9 cellular contexts compared by ENCODE assay signal in the genomic region with DNA sequence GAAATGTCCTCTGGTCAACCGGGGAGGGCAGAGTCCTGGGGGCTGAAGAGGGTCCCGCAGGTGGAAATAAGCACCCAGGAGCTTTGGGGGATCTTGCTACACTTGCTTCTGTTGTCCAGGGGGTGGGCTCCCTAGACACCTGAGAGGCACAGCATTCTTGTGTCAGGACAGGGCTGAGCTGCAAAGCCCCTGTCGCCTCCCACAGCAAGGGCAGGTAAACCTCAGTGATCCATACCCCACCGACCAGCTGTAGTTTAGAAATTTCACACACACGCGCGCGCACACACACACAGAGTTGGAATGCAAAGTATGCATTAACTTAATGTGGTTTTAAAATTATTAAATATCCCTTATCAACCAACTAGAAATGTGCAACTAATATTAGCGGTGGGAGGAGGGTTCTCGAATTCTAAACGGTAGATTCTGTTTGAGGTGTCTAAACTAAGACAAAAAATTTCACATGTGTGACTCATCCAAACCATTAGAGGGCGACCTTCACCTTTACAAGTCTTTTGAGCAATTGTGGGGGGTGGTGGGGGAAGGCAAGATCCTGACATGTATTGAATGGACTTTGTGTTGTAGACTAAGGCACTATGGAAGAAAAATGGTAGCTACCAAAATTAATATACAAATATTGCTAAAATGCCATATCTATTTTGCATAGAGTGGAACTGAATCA. TPM values are rescaled to one million over a fixed set of nuclear protein-coding genes. Genes with fewer than 3 reads are reported as not detected.
DNase-seq lines count a peak whose midpoint lies in the region; ATAC-seq and TF ChIP-seq lines count a peak whose summit lies in the region.
"Had no signal": no experiment of that assay in that cellular context is flagged by ENCODE, and none has a peak within 500 bp of the region (broad histone marks: within the 10 kb centered on the region; RNA-seq: fewer than 3 reads in every experiment).

No MANE protein-coding gene starts in this region.

- H3K27ac ChIP-seq in iPS-18a (ENCODE audit: low read length) (no peak overlapping the region), sigmoid colon (no peak overlapping the region)

- WGBS in sigmoid colon, 2 donors = 43 to 48% methylated on average over 12 of the region's 12 CpGs

- peak overlapping the region; percentile 59 for H3K4me3 ChIP-seq in iPS-18a (ENCODE audit: low read length)
- peak overlapping the region in 1 of 4 donors; percentile 12 for H3K4me3 ChIP-seq in sigmoid colon

- H3K27ac Mint-ChIP-seq in T-helper 17 cell = no peak overlapping the region
- H3K27ac Mint-ChIP-seq: activated naive CD8-positive, alpha-beta T cell had no signal

- H3K4me1 Mint-ChIP-seq in T-helper 17 cell = peaks cover 10% of the 10 kb centered on the region

- peaks cover 2% of the 10 kb centered on the region for H3K4me1 ChIP-seq in iPS-18a (ENCODE audit: control insufficient read depth, low read depth, low read length)
- H3K4me1 ChIP-seq in sigmoid colon = no peaks in the 10 kb centered on the region

- H3K36me3 ChIP-seq in iPS-18a (ENCODE audit: control insufficient read depth, low read depth, low read length) (no peaks in the 10 kb centered on the region), sigmoid colon (no peaks in the 10 kb centered on the region)

- TF ChIP-seq POLR2A in sigmoid colon (IDR thresholded peaks at IDR 0.05) = no peak

- DNase-seq in NOMO-1 treated with DMSO at 0.1 percent for 48 hours (lab: John Stamatoyannopoulos, UW; ENCODE audit: unreplicated experiment) = peak; percentile 57
- no peak for DNase-seq in NOMO-1 treated with dmso at 0.1 percent for 144 hours (lab: John Stamatoyannopoulos, UW; ENCODE audit: unreplicated experiment)
- peak; percentile 19 for DNase-seq in LHCN-M2 (ENCODE audit: low read depth)
- no peak for DNase-seq in T-helper 17 cell
- no peak for DNase-seq in activated gamma-delta T cell treated with Interleukin-2 at 50 U/mL for 16 hours
- no peak for DNase-seq in sigmoid colon

- intact Hi-C loops in sigmoid colon (cut with DNase I) = loop anchor here (5.0 kb wide), 1 partner anchor 1039 kb away; no protein-coding TSS in a partner anchor

- H3K27me3 ChIP-seq in iPS-18a (ENCODE audit: control insufficient read depth, insufficient read depth, low read length) (peaks cover 5% of the 10 kb centered on the region), sigmoid colon (peaks cover 0 to 7% (median 2%) of the 10 kb centered on the region in 3 donors)

- TF ChIP-seq EP300 in sigmoid colon (IDR thresholded peaks at IDR 0.05) = no peak

- no peak overlapping the region for H3K9ac ChIP-seq in iPS-18a (ENCODE audit: low read length)

- H3K4me3 Mint-ChIP-seq in T-helper 17 cell = no peak overlapping the region
- H3K4me3 Mint-ChIP-seq: activated naive CD8-positive, alpha-beta T cell had no signal

- H3K36me3 Mint-ChIP-seq in T-helper 17 cell (ENCODE audit: low read depth) = peaks cover 2% of the 10 kb centered on the region
- H3K36me3 Mint-ChIP-seq: activated naive CD8-positive, alpha-beta T cell had no signal

- no peak for TF ChIP-seq CTCF in sigmoid colon (IDR thresholded peaks at IDR 0.05)

- peak; percentile 72 for ATAC-seq in GM21528 (IDR thresholded peaks at IDR 0.05; ENCODE audit: low FRiP score, unreplicated experiment)
- ATAC-seq in T-helper 17 cell = peak; percentile 51

- H3K9me3 ChIP-seq in T-helper 17 cell (ENCODE audit: control insufficient read depth, low read length, poor library complexity, severe bottlenecking) = no peaks in the 10 kb centered on the region
- H3K9me3 ChIP-seq in iPS-18a (ENCODE audit: control insufficient read depth, low read depth, low read length) = no peaks in the 10 kb centered on the region
- no peaks in the 10 kb centered on the region for H3K9me3 ChIP-seq in sigmoid colon

- H3K27me3 Mint-ChIP-seq in T-helper 17 cell = peaks cover 58% of the 10 kb centered on the region

RNA-seq across cellular contexts. Expression of a gene that starts 34.3 kb away (rescaled TPM):
- total RNA-seq in LHCN-M2 (2014; rRNA removed) (not detected in 2 replicates), T-helper 17 cell (not detected), sigmoid colon (not detected)
- not detected for polyA plus RNA-seq in LHCN-M2 (2012)
- polyA plus RNA-seq in sigmoid colon = not detected

Comparison
In these comparisons a context has a peak if more than half of its experiments do, and no peak if none do; other contexts are left out.
1. DNase-seq: peak in NOMO-1 treated with DMSO at 0.1 percent for 48 hours (single experiment) and LHCN-M2 (single experiment); none in NOMO-1 treated with dmso at 0.1 percent for 144 hours (single experiment), T-helper 17 cell (0 of 3), activated gamma-delta T cell treated with Interleukin-2 at 50 U/mL for 16 hours (single experiment) and sigmoid colon (single experiment).